In the genomic region with DNA sequence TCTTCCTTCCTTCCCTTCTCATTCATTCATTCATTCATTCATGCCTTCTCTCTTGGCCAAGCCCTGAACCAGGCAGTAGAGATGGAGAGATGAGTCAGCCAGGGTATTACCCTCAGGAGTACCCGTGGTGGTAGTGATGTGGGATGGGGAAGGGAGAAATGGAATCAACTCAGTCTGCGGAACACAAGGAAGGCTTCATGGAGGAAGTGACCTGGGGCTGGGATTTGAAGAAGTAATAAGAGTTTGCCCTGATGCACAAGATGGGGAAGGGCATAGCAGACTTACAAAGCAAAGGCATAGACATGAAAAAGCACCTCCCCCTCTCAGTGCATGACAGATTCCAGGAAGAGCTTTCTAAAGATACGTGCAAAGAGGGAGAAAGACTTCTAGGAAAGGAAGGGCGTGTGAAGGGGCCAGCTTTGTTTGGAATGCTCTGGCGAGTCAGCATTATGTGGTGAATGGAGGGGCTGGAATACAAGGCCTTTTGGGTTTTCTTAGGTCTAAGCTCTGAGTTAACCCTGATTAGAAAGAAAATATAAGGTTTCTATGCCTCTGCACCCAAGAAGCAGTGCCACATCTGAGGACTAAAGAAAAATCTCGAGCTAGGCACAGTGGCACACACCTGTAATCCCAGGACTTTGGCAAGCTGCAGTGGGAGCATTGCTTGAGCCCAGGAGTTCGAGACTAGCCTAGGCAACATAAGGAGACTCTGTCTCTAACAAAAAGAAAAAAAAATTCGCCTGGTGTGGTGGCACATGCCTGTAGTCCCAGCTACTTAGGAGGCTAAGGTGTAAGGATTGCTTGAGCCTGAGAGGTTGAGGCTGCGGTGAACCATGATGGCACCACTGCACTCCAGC, we compare ENCODE assay signal across 2 cellular contexts.
TF ChIP-seq lines count a peak whose summit lies in the region.

No MANE protein-coding gene starts in this region.

TF ChIP-seq in SK-N-SH, 30 proteins besides CTCF, POLR2A, EP300 and RAD21 (continued from another document):
- no peak for TF ChIP-seq TAF1 (IDR thresholded peaks at IDR 0.05; ENCODE audit: borderline replicate concordance, low read depth, low read length)

TF ChIP-seq in SK-N-SH treated with all-trans-retinoic acid at 6 μM for 48 hours, 23 proteins besides CTCF, POLR2A, EP300 and RAD21 (continued from another document):
- TF ChIP-seq, protein P1, sequence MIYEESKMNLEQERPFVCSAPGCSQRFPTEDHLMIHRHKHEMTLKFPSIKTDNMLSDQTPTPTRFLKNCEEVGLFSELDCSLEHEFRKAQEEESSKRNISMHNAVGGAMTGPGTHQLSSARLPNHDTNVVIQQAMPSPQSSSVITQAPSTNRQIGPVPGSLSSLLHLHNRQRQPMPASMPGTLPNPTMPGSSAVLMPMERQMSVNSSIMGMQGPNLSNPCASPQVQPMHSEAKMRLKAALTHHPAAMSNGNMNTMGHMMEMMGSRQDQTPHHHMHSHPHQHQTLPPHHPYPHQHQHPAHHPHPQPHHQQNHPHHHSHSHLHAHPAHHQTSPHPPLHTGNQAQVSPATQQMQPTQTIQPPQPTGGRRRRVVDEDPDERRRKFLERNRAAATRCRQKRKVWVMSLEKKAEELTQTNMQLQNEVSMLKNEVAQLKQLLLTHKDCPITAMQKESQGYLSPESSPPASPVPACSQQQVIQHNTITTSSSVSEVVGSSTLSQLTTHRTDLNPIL (CRISPR knock-in tag; IDR thresholded peaks at IDR 0.05; ENCODE audit: low read depth): no peak
- TF ChIP-seq OSR1 (CRISPR knock-in tag; IDR thresholded peaks at IDR 0.05) (no peak), TOX (CRISPR knock-in tag; IDR thresholded peaks at IDR 0.05; ENCODE audit: borderline replicate concordance) (no peak), ESRRG (CRISPR knock-in tag; IDR thresholded peaks at IDR 0.05) (no peak), SNAI2 (CRISPR knock-in tag; IDR thresholded peaks at IDR 0.05) (no peak), ZNF70 (CRISPR knock-in tag; IDR thresholded peaks at IDR 0.05) (no peak), TCF4 (CRISPR knock-in tag; IDR thresholded peaks at IDR 0.05; ENCODE audit: borderline replicate concordance) (no peak), CSDC2 (CRISPR knock-in tag; IDR thresholded peaks at IDR 0.05) (no peak), BACH2 (CRISPR knock-in tag; IDR thresholded peaks at IDR 0.05; ENCODE audit: borderline replicate concordance) (no peak)
- TF ChIP-seq, protein P2, sequence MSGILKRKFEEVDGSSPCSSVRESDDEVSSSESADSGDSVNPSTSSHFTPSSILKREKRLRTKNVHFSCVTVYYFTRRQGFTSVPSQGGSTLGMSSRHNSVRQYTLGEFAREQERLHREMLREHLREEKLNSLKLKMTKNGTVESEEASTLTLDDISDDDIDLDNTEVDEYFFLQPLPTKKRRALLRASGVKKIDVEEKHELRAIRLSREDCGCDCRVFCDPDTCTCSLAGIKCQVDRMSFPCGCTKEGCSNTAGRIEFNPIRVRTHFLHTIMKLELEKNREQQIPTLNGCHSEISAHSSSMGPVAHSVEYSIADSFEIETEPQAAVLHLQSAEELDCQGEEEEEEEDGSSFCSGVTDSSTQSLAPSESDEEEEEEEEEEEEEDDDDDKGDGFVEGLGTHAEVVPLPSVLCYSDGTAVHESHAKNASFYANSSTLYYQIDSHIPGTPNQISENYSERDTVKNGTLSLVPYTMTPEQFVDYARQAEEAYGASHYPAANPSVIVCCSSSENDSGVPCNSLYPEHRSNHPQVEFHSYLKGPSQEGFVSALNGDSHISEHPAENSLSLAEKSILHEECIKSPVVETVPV (CRISPR knock-in tag; IDR thresholded peaks at IDR 0.05): no peak
TF ChIP-seq in SK-N-SH treated with all-trans-retinoic acid at 6 μM for 48 hours: peak in this region for 0.
